19 cellular contexts compared by ENCODE assay signal in genomic region chr6:7630792-7631191, GRCh38.
"Had no signal": no experiment of that assay in that cellular context is flagged by ENCODE, and none has a peak within 500 bp of the region (broad histone marks: within the 10 kb centered on the region; RNA-seq: fewer than 3 reads in every experiment).

No MANE protein-coding gene starts in this region.

- DNase-seq: erythroblast; foreskin melanocyte; heart left ventricle; hypothalamus; kidney; left cardiac atrium; naive thymus-derived CD4-positive, alpha-beta T cell; nephron progenitor cell; psoas muscle; retina; spleen; stimulated activated CD4-positive, alpha-beta T cell treated with anti-CD3 and anti-CD28 coated beads, Interleukin-2, amount 100 ng/mL, for 24 hours; stimulated activated CD4-positive, alpha-beta T cell treated with anti-CD3 and anti-CD28 coated beads, Interleukin-4, amount 100 ng/mL, for 4 hours; stimulated activated naive CD4-positive, alpha-beta T cell; stomach; trophoblast cell had no signal

- H3K9me3 ChIP-seq: heart left ventricle, neutrophil, psoas muscle, spleen, stomach had no signal

- H3K4me1 Mint-ChIP-seq: naive thymus-derived CD4-positive, alpha-beta T cell had no signal

- H3K4me3 Mint-ChIP-seq: dendritic cell treated with granulocyte-macrophage colony-stimulating factor and Interleukin-4, amounts not matched to agents 40 ng/mL and 50 ng/mL, for 4 days; naive thymus-derived CD4-positive, alpha-beta T cell; nephron progenitor cell had no signal

- H3K36me3 ChIP-seq: heart left ventricle, neutrophil, spleen, stomach had no signal

- H3K4me1 ChIP-seq: heart left ventricle, psoas muscle, spleen, stomach had no signal

- H3K36me3 Mint-ChIP-seq: naive thymus-derived CD4-positive, alpha-beta T cell had no signal

- H3K27ac ChIP-seq: heart left ventricle, neutrophil, psoas muscle, spleen, stomach had no signal

- H3K27ac Mint-ChIP-seq: dendritic cell treated with granulocyte-macrophage colony-stimulating factor and Interleukin-4, amounts not matched to agents 40 ng/mL and 50 ng/mL, for 4 days; naive thymus-derived CD4-positive, alpha-beta T cell; nephron progenitor cell had no signal

- ATAC-seq: heart left ventricle; left cardiac atrium; naive thymus-derived CD4-positive, alpha-beta T cell; psoas muscle; sciatic nerve had no signal

- H3K27me3 Mint-ChIP-seq: dendritic cell treated with granulocyte-macrophage colony-stimulating factor and Interleukin-4, amounts not matched to agents 40 ng/mL and 50 ng/mL, for 4 days had no signal

- H3K27me3 ChIP-seq: spleen had no signal

- H3K4me3 ChIP-seq: heart left ventricle, psoas muscle, spleen, stomach had no signal

- H3K9me3 Mint-ChIP-seq: dendritic cell treated with granulocyte-macrophage colony-stimulating factor and Interleukin-4, amounts not matched to agents 40 ng/mL and 50 ng/mL, for 4 days had no signal
